In genomic region chr16:89171216-89172170, GRCh38 we compare ENCODE assay signal across 8 cellular contexts. TPM values are rescaled to one million over a fixed set of nuclear protein-coding genes. Genes with fewer than 3 reads are reported as not detected.
DNase-seq lines count a peak whose midpoint lies in the region; ATAC-seq and TF ChIP-seq lines count a peak whose summit lies in the region.

Gene CDH15, plus strand, starts transcription at chr16:89171748. Its CDS starts 84 bp downstream, at chr16:89171832.

- no peak within 1 kb of the TSS for H3K27ac ChIP-seq in A673 (ENCODE audit: low read depth, low read length, poor library complexity, severe bottlenecking)

- no peaks in the 10 kb centered on the region for H3K36me3 ChIP-seq in A673 (ENCODE audit: insufficient read depth, low read length, poor library complexity, severe bottlenecking)

- intact Hi-C loops in A673 (cut with micrococcal nuclease; ENCODE audit: unreplicated experiment): loop anchor here (5.0 kb wide), 1 partner anchor 359 kb away; the partner anchor contains the start of gene APRT

- no peak for TF ChIP-seq CTCF in A673 (conservative IDR thresholded peaks at IDR 0.05; ENCODE audit: low read depth, low read length)

- CTCF ChIA-PET in A673 (lab: Charles Lee): interaction anchor here (0.6 kb wide), 2 partner anchors 27 to 35 kb away, joined by 5 to 6 read pairs; no protein-coding TSS in a partner anchor

- H3K4me1 ChIP-seq in A673 (ENCODE audit: insufficient read depth, low read length, poor library complexity, severe bottlenecking): peaks cover 4% of the 10 kb centered on the region

- H3K27me3 ChIP-seq in A673 (replicated peaks; ENCODE audit: insufficient read depth, low read depth, low read length, poor library complexity): no peaks in the 10 kb centered on the region

- no peaks in the 10 kb centered on the region for H3K9me3 ChIP-seq in A673 (ENCODE audit: low read depth, low read length, poor library complexity, severe bottlenecking)

- BruUV-seq in A673 (replicated peaks; lab: Mats Ljungman, UMichigan): no TSS peak

- POLR2A ChIA-PET in A673 (lab: Charles Lee; ENCODE audit: low non-redundant PET): interaction anchor here (0.6 kb wide), 1 partner anchor 10 kb away, joined by 8 read pairs; no protein-coding TSS in a partner anchor

- H3K4me3 ChIP-seq in A673 (ENCODE audit: low read depth, low read length, poor library complexity, severe bottlenecking): peak within 1 kb of the TSS; percentile 20

- DNase-seq in A673 (ENCODE audit: low spot score) (peak; percentile 96), NCI-H226 (peak; percentile 90), cerebellar cortex (ENCODE audit: low spot score) (peak; percentile 99), kidney glomerular epithelial cell (lab: John Stamatoyannopoulos, UW) (peak; percentile 68)
- peak; percentile 91 for DNase-seq in activated CD4-positive, CD25-positive, alpha-beta regulatory T cell treated with anti-CD3 and anti-CD28 coated beads, Interleukin-2, amount 50 U/mL, for 72 hours
- DNase-seq in stimulated activated CD4-positive, alpha-beta T cell treated with anti-CD3 and anti-CD28 coated beads, Interleukin-15, amount 100 ng/mL, for 24 hours: peak; percentile 97

- ATAC-seq in GM19023 (IDR thresholded peaks at IDR 0.05; ENCODE audit: unreplicated experiment) (peak; percentile 72), HG03196 (IDR thresholded peaks at IDR 0.05; ENCODE audit: unreplicated experiment) (peak; percentile 69)

RNA-seq across cellular contexts. Expression of gene CDH15, which starts in this region (rescaled TPM):
- total RNA-seq in A673 (2021): 0.13 and 0.24 TPM in 2 replicates

Comparison
In these comparisons a context has a peak if more than half of its experiments do, and no peak if none do; other contexts are left out.
1. Peak in DNase-seq and H3K4me3 ChIP-seq in A673; RNA of the gene not detected or under 1 TPM.